ENCODE assay signal across 1 cellular context in the genomic region with DNA sequence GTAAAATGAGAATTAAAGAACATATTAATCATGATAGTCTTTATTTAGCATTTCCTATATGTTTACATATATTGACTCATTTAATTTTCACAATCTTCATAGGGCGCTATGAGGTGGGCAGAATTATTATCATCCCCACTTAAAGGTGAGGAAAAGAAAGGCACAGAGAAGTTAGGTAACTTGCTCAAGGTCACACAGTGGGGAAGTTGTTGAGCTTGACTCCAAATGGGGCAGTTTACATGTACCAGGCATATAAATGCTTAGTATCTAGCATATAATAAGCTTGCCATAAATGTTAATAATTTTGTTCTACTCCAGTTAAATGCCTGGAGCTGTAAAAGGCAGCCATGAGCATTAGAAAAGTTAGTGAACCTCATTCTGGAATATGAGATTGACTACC.
TF ChIP-seq lines count a peak whose summit lies in the region.

No MANE protein-coding gene starts in this region.

TF ChIP-seq in H1, 55 proteins besides CTCF, POLR2A, EP300 and RAD21:
- TF ChIP-seq EGR1 (IDR thresholded peaks at IDR 0.05; ENCODE audit: borderline replicate concordance, low read depth, low read length) = no peak
- no peak for TF ChIP-seq ZNF274 (IDR thresholded peaks at IDR 0.05; ENCODE audit: borderline replicate concordance, extremely low read depth, low read length)
- TF ChIP-seq NRF1 (IDR thresholded peaks at IDR 0.05; ENCODE audit: low read depth, low read length) = no peak
- no peak for TF ChIP-seq CHD1 (IDR thresholded peaks at IDR 0.05; ENCODE audit: low read depth, low read length)
- TF ChIP-seq NANOG (IDR thresholded peaks at IDR 0.05; ENCODE audit: insufficient read depth, low read depth, low read length, poor library complexity, severe bottlenecking) = no peak
- no peak for TF ChIP-seq POU5F1 (IDR thresholded peaks at IDR 0.05; ENCODE audit: low read depth, low read length)
- no peak for TF ChIP-seq POLR2AphosphoS5 (IDR thresholded peaks at IDR 0.05; ENCODE audit: low read depth, low read length)
- TF ChIP-seq, protein P1, sequence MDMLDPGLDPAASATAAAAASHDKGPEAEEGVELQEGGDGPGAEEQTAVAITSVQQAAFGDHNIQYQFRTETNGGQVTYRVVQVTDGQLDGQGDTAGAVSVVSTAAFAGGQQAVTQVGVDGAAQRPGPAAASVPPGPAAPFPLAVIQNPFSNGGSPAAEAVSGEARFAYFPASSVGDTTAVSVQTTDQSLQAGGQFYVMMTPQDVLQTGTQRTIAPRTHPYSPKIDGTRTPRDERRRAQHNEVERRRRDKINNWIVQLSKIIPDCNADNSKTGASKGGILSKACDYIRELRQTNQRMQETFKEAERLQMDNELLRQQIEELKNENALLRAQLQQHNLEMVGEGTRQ (IDR thresholded peaks at IDR 0.05; ENCODE audit: low read length) = no peak
- no peak for TF ChIP-seq CREB1 (IDR thresholded peaks at IDR 0.05)
- TF ChIP-seq KDM1A (IDR thresholded peaks at IDR 0.05; ENCODE audit: borderline replicate concordance, low read length) = no peak
- no peak for TF ChIP-seq BCL11A (IDR thresholded peaks at IDR 0.05; ENCODE audit: low read depth in 2 of 2, low read length in 2 of 2)
